ENCODE assay signal across 22 cellular contexts in the genomic region with DNA sequence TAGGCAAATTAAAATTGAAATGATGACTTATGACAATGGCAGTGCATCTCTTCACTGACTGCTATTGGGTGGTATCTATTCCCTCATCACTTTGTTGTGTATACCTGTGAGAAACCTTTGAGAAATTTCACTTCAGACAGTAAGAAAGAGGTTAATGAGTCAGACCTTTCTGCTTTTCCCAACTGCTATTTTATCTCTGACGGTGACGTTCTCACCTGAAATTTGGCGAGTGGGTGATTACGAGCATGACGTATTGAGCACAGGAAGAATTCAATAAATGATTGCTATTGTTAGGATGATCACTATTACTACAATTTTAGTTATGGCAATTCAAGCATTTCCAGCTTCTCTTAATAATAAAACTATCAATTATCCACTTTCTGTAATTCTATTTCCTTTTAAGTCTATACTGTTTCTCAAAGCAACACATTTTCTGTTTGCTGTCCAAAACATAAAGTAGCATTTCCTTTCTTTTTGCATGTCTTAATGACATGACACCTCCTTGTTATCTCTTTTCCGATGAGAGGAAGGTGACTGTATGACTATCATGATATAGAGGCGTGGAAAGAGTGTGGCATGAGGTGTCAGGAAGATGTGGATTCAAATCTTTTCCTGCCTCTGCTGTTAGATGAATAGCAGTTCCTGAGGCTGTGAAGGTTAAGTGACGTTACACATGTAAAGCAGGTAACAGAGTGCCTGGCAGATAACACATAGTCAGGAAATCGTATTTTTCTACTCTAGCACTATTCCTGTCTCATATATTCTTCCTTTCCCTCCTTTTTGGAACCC.
"Had no signal": no experiment of that assay in that cellular context is flagged by ENCODE, and none has a peak within 500 bp of the region (broad histone marks: within the 10 kb centered on the region; RNA-seq: fewer than 3 reads in every experiment).

No MANE protein-coding gene starts in this region.

- H3K36me3 ChIP-seq: esophagus squamous epithelium, gastrocnemius medialis, heart right ventricle, left lung, lower lobe of right lung had no signal

- DNase-seq: dermis blood vessel endothelial cell; dorsolateral prefrontal cortex; effector CD4-positive, alpha-beta T cell; effector memory CD4-positive, alpha-beta T cell; erythroblast; esophagus squamous epithelium; foreskin fibroblast; foreskin melanocyte; gastrocnemius medialis; glutamatergic neuron; heart right ventricle; hippocampal formation; left cardiac atrium; left lung; left ventricle myocardium superior; lower lobe of right lung; mesenchymal stem cell; midbrain had no signal

- H3K9me3 ChIP-seq: esophagus squamous epithelium, gastrocnemius medialis, heart right ventricle, left lung, lower lobe of right lung had no signal

- H3K27ac ChIP-seq: coronary artery, dorsolateral prefrontal cortex, epithelial cell of prostate, esophagus squamous epithelium, gastrocnemius medialis, heart right ventricle, left lung, lower lobe of right lung had no signal

- H3K4me3 ChIP-seq: coronary artery, dorsolateral prefrontal cortex, esophagus squamous epithelium, gastrocnemius medialis, heart right ventricle, left lung, lower lobe of right lung had no signal

- H3K27me3 ChIP-seq: dorsolateral prefrontal cortex, esophagus squamous epithelium, gastrocnemius medialis, heart right ventricle, left lung had no signal

- H3K4me1 ChIP-seq: esophagus squamous epithelium, gastrocnemius medialis, heart right ventricle, left lung, lower lobe of right lung had no signal

- FAIRE-seq: colon, keratinocyte had no signal
